Comparison of ENCODE assay signal across 8 cellular contexts in genomic region chr17:44820631-44821196, GRCh38. TPM values are rescaled to one million over a fixed set of nuclear protein-coding genes. Genes with fewer than 3 reads are reported as not detected.
DNase-seq lines count a peak whose midpoint lies in the region; ATAC-seq lines count a peak whose summit lies in the region.

No MANE protein-coding gene starts in this region.

- H3K4me1 ChIP-seq in rectal smooth muscle tissue (ENCODE audit: control insufficient read depth, insufficient read depth, low read length): peaks cover 22% of the 10 kb centered on the region

- H3K27ac ChIP-seq in rectal smooth muscle tissue (ENCODE audit: low read depth, low read length): peak overlapping the region; percentile 69

- H3K27me3 ChIP-seq in rectal smooth muscle tissue (ENCODE audit: control insufficient read depth, insufficient read depth, low read length): no peaks in the 10 kb centered on the region

- DNase-seq in GM04504 (ENCODE audit: low read depth) (peak; percentile 84), NCI-H2171 treated with DMSO at 0.1 percent for 48 hours (lab: John Stamatoyannopoulos, UW) (peak; percentile 87), cerebellum (ENCODE audit: low spot score) (peak; percentile 54), SIG-M5 treated with dmso at 0.1 percent for 504 hours (lab: John Stamatoyannopoulos, UW; ENCODE audit: unreplicated experiment) (no peak), KG1 (lab: John Stamatoyannopoulos, UW) (no peak), NOMO-1 (lab: John Stamatoyannopoulos, UW; ENCODE audit: unreplicated experiment in 2 of 2) (no peak)

- no peak overlapping the region for H3K4me3 ChIP-seq in rectal smooth muscle tissue (ENCODE audit: low read length)

- H3K36me3 ChIP-seq in rectal smooth muscle tissue (ENCODE audit: control insufficient read depth, insufficient read depth, low read length): no peaks in the 10 kb centered on the region

- no peak overlapping the region for H3K9ac ChIP-seq in rectal smooth muscle tissue (ENCODE audit: low read length)

- no peak for ATAC-seq in HG03378 (IDR thresholded peaks at IDR 0.05; ENCODE audit: unreplicated experiment)

RNA-seq across cellular contexts. Expression of gene GJC1, which starts 9.4 kb away (rescaled TPM):
- 32.5 TPM for total RNA-seq in cerebellum

RNA-seq across cellular contexts. Expression of gene HIGD1B, which starts 27.0 kb away (rescaled TPM):
- total RNA-seq in cerebellum: 1.5 TPM

Comparison
In these comparisons a context has a peak if more than half of its experiments do, and no peak if none do; other contexts are left out.
1. DNase-seq: peak in GM04504 (single experiment), NCI-H2171 treated with DMSO at 0.1 percent for 48 hours (single experiment) and cerebellum (single experiment); none in SIG-M5 treated with dmso at 0.1 percent for 504 hours (single experiment), KG1 (single experiment) and NOMO-1 (0 of 2).